Comparison of ENCODE assay signal across 1 cellular context in the genomic region with DNA sequence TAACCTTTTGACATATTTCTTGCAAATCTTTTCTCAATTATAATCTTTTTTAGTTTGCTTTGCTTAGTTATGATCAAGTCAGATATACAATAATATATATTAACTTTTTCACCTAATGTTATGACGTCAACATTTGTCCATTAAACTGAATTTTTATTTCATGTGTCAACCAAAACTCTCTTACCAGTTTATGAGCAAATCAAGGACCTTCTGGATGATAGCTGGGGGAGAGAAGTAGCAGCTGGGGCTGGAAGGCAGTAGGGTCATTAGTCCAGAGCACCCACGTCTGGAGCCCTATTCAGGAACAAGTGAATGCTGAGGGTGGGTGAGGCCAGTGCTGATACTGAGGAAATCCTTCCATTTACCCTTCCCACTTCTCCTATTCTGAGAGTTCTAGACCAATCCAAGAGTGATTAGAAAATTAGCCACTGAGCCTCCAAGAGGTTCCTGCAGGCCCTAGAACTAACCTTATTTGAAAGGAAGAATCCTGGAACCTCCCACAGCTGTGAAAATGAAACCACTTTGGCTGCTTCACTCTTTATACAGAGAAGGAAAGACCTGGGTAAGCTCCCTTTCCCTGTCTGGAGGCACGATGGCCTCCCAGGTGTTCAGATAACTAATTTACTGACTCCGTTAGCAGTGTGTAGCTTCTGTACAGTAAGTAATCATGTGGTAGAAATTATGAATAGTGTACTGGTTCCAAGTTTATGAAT.
TF ChIP-seq lines count a peak whose summit lies in the region.

No MANE protein-coding gene starts in this region.

TF ChIP-seq in GM23338, 12 proteins besides CTCF, POLR2A, EP300 and RAD21 (continued from another document):
- TF ChIP-seq, protein P1, sequence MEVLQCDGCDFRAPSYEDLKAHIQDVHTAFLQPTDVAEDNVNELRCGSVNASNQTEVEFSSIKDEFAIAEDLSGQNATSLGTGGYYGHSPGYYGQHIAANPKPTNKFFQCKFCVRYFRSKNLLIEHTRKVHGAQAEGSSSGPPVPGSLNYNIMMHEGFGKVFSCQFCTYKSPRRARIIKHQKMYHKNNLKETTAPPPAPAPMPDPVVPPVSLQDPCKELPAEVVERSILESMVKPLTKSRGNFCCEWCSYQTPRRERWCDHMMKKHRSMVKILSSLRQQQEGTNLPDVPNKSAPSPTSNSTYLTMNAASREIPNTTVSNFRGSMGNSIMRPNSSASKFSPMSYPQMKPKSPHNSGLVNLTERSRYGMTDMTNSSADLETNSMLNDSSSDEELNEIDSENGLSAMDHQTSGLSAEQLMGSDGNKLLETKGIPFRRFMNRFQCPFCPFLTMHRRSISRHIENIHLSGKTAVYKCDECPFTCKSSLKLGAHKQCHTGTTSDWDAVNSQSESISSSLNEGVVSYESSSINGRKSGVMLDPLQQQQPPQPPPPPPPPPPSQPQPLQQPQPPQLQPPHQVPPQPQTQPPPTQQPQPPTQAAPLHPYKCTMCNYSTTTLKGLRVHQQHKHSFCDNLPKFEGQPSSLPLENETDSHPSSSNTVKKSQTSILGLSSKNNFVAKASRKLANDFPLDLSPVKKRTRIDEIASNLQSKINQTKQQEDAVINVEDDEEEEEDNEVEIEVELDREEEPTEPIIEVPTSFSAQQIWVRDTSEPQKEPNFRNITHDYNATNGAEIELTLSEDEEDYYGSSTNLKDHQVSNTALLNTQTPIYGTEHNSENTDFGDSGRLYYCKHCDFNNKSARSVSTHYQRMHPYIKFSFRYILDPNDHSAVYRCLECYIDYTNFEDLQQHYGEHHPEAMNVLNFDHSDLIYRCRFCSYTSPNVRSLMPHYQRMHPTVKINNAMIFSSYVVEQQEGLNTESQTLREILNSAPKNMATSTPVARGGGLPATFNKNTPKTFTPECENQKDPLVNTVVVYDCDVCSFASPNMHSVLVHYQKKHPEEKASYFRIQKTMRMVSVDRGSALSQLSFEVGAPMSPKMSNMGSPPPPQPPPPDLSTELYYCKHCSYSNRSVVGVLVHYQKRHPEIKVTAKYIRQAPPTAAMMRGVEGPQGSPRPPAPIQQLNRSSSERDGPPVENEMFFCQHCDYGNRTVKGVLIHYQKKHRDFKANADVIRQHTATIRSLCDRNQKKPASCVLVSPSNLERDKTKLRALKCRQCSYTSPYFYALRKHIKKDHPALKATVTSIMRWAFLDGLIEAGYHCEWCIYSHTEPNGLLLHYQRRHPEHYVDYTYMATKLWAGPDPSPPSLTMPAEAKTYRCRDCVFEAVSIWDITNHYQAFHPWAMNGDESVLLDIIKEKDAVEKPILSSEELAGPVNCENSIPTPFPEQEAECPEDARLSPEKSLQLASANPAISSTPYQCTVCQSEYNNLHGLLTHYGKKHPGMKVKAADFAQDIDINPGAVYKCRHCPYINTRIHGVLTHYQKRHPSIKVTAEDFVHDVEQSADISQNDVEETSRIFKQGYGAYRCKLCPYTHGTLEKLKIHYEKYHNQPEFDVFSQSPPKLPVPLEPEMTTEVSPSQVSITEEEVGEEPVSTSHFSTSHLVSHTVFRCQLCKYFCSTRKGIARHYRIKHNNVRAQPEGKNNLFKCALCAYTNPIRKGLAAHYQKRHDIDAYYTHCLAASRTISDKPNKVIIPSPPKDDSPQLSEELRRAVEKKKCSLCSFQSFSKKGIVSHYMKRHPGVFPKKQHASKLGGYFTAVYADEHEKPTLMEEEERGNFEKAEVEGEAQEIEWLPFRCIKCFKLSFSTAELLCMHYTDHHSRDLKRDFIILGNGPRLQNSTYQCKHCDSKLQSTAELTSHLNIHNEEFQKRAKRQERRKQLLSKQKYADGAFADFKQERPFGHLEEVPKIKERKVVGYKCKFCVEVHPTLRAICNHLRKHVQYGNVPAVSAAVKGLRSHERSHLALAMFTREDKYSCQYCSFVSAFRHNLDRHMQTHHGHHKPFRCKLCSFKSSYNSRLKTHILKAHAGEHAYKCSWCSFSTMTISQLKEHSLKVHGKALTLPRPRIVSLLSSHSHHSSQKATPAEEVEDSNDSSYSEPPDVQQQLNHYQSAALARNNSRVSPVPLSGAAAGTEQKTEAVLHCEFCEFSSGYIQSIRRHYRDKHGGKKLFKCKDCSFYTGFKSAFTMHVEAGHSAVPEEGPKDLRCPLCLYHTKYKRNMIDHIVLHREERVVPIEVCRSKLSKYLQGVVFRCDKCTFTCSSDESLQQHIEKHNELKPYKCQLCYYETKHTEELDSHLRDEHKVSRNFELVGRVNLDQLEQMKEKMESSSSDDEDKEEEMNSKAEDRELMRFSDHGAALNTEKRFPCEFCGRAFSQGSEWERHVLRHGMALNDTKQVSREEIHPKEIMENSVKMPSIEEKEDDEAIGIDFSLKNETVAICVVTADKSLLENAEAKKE (CRISPR knock-in tag; IDR thresholded peaks at IDR 0.05): no peak
- no peak for TF ChIP-seq JUNB (IDR thresholded peaks at IDR 0.05; ENCODE audit: unreplicated experiment)
- no peak for TF ChIP-seq POLR2AphosphoS5 (IDR thresholded peaks at IDR 0.05; ENCODE audit: low read depth)
- no peak for TF ChIP-seq EZH2 (IDR thresholded peaks at IDR 0.05; ENCODE audit: low read depth, unreplicated experiment)
- TF ChIP-seq, protein P2, sequence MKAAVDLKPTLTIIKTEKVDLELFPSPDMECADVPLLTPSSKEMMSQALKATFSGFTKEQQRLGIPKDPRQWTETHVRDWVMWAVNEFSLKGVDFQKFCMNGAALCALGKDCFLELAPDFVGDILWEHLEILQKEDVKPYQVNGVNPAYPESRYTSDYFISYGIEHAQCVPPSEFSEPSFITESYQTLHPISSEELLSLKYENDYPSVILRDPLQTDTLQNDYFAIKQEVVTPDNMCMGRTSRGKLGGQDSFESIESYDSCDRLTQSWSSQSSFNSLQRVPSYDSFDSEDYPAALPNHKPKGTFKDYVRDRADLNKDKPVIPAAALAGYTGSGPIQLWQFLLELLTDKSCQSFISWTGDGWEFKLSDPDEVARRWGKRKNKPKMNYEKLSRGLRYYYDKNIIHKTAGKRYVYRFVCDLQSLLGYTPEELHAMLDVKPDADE (IDR thresholded peaks at IDR 0.05): no peak
- TF ChIP-seq ZNF114 (CRISPR knock-in tag; IDR thresholded peaks at IDR 0.05): no peak
